Comparison of ENCODE assay signal across 8 cellular contexts in genomic region chr16:67561501-67561823, GRCh38. TPM values are rescaled to one million over a fixed set of nuclear protein-coding genes. Genes with fewer than 3 reads are reported as not detected.
DNase-seq lines count a peak whose midpoint lies in the region; ATAC-seq and TF ChIP-seq lines count a peak whose summit lies in the region.

No MANE protein-coding gene starts in this region.

- peaks cover 9% of the 10 kb centered on the region; the same call in 1 of the 2 replicates for H3K36me3 ChIP-seq in KOPT-K1 (ENCODE audit: insufficient read depth, low read length)

- no peaks in the 10 kb centered on the region for H3K27me3 Mint-ChIP-seq in naive thymus-derived CD8-positive, alpha-beta T cell

- POLR2A ChIA-PET in naive thymus-derived CD8-positive, alpha-beta T cell (lab: Charles Lee): interaction anchor here (0.5 to 16.1 kb wide), 17 partner anchors 9 to 408 kb away, joined by 3 to 485 read pairs (median 5); partner anchors contain the start of genes ACD, C16orf86, CARMIL2 and ENKD1

- no peaks in the 10 kb centered on the region for H3K9me3 Mint-ChIP-seq in naive thymus-derived CD8-positive, alpha-beta T cell

- H3K4me1 Mint-ChIP-seq in naive thymus-derived CD8-positive, alpha-beta T cell: peaks cover 14 to 63% (median 43%) of the 10 kb centered on the region in 4 donors

- no peak for DNase-seq in AG09309 (ENCODE audit: low read depth)
- DNase-seq in coronary artery (ENCODE audit: low spot score): peak; percentile 74
- DNase-seq in naive thymus-derived CD8-positive, alpha-beta T cell: no peak
- DNase-seq in NCI-H748 (lab: John Stamatoyannopoulos, UW; ENCODE audit: unreplicated experiment): no peak
- DNase-seq in glomerular visceral epithelial cell (ENCODE audit: extremely low spot score): no peak

- H3K4me3 ChIP-seq in AG09309 (ENCODE audit: control insufficient read depth, low read depth, low read length) (peak overlapping the region; percentile 56), coronary artery (peak overlapping the region; percentile 98)

- H3K4me3 Mint-ChIP-seq in naive thymus-derived CD8-positive, alpha-beta T cell: peak overlapping the region; percentile 87 to 93 (median 90)

- H3K36me3 Mint-ChIP-seq in naive thymus-derived CD8-positive, alpha-beta T cell: peaks cover 0 to 2% (median 0%) of the 10 kb centered on the region in 3 donors

- peak overlapping the region; percentile 72 to 98 (median 96) for H3K27ac Mint-ChIP-seq in naive thymus-derived CD8-positive, alpha-beta T cell

- H3K27ac ChIP-seq in KOPT-K1 (ENCODE audit: low read depth, low read length, poor library complexity, severe bottlenecking): peak overlapping the region; percentile 97
- peak overlapping the region; percentile 94 to 99 for H3K27ac ChIP-seq in coronary artery

- no peak for ATAC-seq in naive thymus-derived CD8-positive, alpha-beta T cell
- ATAC-seq in HG02852 (IDR thresholded peaks at IDR 0.05; ENCODE audit: unreplicated experiment): no peak
- no peak for ATAC-seq in GM21528 (IDR thresholded peaks at IDR 0.05; ENCODE audit: low FRiP score, unreplicated experiment)

- TF ChIP-seq CTCF in AG09309 (IDR thresholded peaks at IDR 0.05; ENCODE audit: control insufficient read depth, insufficient read depth, low read depth, low read length, missing control alignments): no peak
- no peak for TF ChIP-seq CTCF in coronary artery (IDR thresholded peaks at IDR 0.05)

- H3K9me3 ChIP-seq in KOPT-K1 (ENCODE audit: insufficient read depth, low read length, poor library complexity, severe bottlenecking): no peaks in the 10 kb centered on the region

RNA-seq across cellular contexts. Expression of gene CTCF, which starts 0.9 kb away (rescaled TPM):
- total RNA-seq in naive thymus-derived CD8-positive, alpha-beta T cell: 10 to 100 TPM; 67.5 to 67.6 TPM
- 10 to 100 TPM; 37.1 to 61.1 (median 51.9) TPM for polyA plus RNA-seq in naive thymus-derived CD8-positive, alpha-beta T cell

RNA-seq across cellular contexts. Expression of gene RIPOR1, which starts 32.8 kb away (rescaled TPM):
- total RNA-seq in naive thymus-derived CD8-positive, alpha-beta T cell: 10 to 100 TPM; 50.1 to 57.2 TPM
- polyA plus RNA-seq in naive thymus-derived CD8-positive, alpha-beta T cell: 1 to 10 TPM; 1.5 to 3.0 (median 2.3) TPM
